ENCODE assay signal across 21 cellular contexts in the genomic region with DNA sequence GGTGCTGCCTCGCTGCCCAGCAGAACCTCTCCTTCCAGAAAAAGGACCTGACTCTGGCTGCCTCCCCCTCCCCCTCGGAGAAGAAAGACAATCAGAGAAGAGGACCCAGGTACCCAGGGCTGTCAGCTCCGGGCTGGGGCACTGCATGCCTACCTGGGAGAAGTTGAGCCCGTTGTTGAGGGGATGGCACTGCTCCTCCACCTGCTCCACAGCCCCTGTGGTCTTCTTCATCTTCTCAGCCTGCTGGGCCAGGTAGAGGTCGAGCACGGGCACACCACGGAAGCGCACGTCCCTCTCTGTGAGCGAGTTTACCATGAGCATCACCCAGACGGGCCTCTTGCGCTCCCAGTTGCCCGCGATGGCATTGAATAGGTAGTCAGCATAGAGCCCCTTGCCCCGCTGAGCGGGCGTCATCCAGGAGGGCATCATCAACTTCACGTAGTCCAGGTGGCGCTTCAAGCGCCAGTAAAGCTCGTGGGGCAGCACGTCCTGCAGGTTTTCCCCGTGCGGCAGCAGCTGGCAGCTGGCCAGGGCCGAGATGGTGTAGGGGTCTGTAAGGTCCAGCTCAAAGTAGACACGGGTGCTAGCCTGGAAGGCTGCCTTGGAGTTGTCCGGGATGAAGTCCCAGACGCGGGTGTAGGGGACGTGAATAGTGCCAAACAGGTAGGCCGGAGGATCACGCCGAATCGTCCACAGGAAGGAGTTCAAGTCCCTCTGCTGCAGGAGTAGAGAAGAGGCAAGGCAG. TPM values are rescaled to one million over a fixed set of nuclear protein-coding genes. Genes with fewer than 3 reads are reported as not detected.
A peak's percentile ranks its signal among the peaks of the same experiment; 100 is the strongest.
DNase-seq lines count a peak whose midpoint lies in the region; ATAC-seq and TF ChIP-seq lines count a peak whose summit lies in the region.
"Had no signal": no experiment of that assay in that cellular context is flagged by ENCODE, and none has a peak within 500 bp of the region (broad histone marks: within the 10 kb centered on the region; RNA-seq: fewer than 3 reads in every experiment).

No MANE protein-coding gene starts in this region.

- intact Hi-C loops in tibial artery (cut with DNase I; ENCODE audit: low total_unique reads) = loop anchor here (2.0 to 10.0 kb wide), 2 partner anchors 59 to 209 kb away; no protein-coding TSS in a partner anchor
- intact Hi-C loops in body of pancreas (cut with DNase I) = no loop called here

- H3K4me3 Mint-ChIP-seq in brain (peak overlapping the region in 3 of 5 experiments; percentile 56 to 84 (median 69)), endodermal cell (peak overlapping the region; percentile 81), neural crest cell (peak overlapping the region; percentile 69)

- H3K9me3 ChIP-seq in endodermal cell (ENCODE audit: control insufficient read depth, low read length) (no peaks in the 10 kb centered on the region), tibial artery (no peaks in the 10 kb centered on the region), body of pancreas (no peaks in the 10 kb centered on the region)
- H3K9me3 ChIP-seq: HAP-1, MG63 had no signal

- no peak for ATAC-seq in body of pancreas

- peaks cover 45% of the 10 kb centered on the region for H3K4me1 Mint-ChIP-seq in brain
- H3K4me1 Mint-ChIP-seq in endodermal cell = peaks cover 63% of the 10 kb centered on the region
- peaks cover 24% of the 10 kb centered on the region for H3K4me1 Mint-ChIP-seq in neural crest cell

- H3K27me3 Mint-ChIP-seq in brain (peaks cover 51% of the 10 kb centered on the region), endodermal cell (ENCODE audit: insufficient read depth) (peaks cover 14% of the 10 kb centered on the region), neural crest cell (ENCODE audit: low read depth) (peaks cover 89% of the 10 kb centered on the region)

- H3K27me3 ChIP-seq in endodermal cell (ENCODE audit: control insufficient read depth, insufficient read depth, low read length, poor library complexity, severe bottlenecking) = no peaks in the 10 kb centered on the region
- no peaks in the 10 kb centered on the region for H3K27me3 ChIP-seq in tibial artery
- peaks cover 0 to 13% of the 10 kb centered on the region in 2 donors for H3K27me3 ChIP-seq in body of pancreas

- no peak for TF ChIP-seq POLR2A in body of pancreas (IDR thresholded peaks at IDR 0.05)

- H3K4me1 ChIP-seq in endodermal cell (ENCODE audit: control insufficient read depth, insufficient read depth, low read length) (peaks cover 32% of the 10 kb centered on the region), tibial artery (peaks cover 0 to 70% (median 43%) of the 10 kb centered on the region in 4 donors), body of pancreas (peaks cover 48% of the 10 kb centered on the region)
- H3K4me1 ChIP-seq: HAP-1 had no signal

- 94 to 100% methylated on average over 21 to 34 of the region's 34 CpGs for WGBS in endodermal cell (ENCODE audit: insufficient coverage in 1 of 2, insufficient read length in 1 of 2), 2 experiments
- 79 to 82% methylated on average over 25 to 34 of the region's 34 CpGs for WGBS in body of pancreas, 2 donors

- DNase-seq in endodermal cell = peak; percentile 46
- DNase-seq in neural crest cell (ENCODE audit: low read depth, low spot score) = no peak
- no peak for DNase-seq in tibial artery
- no peak for DNase-seq in body of pancreas
- no peak for DNase-seq in NCI-H526 treated with DMSO at 0.1 percent for 48 hours (lab: John Stamatoyannopoulos, UW)
- no peak for DNase-seq in T1000 (lab: John Stamatoyannopoulos, UW)
- DNase-seq: ACHN; C1 segment of cervical spinal cord; CD8-positive, alpha-beta memory T cell; DMS79 treated with DMSO at 0.1 percent for 48 hours; IMR-90; Karpas-422; MG63; NCI-H1048; NCI-H1436 treated with DMSO at 0.1 percent for 48 hours; NCI-H2081 treated with DMSO at 0.1 percent for 48 hours; NCI-H774; OCI-M1; Right ventricle myocardium superior had no signal

- no peaks in the 10 kb centered on the region for H3K9me3 Mint-ChIP-seq in brain
- no peaks in the 10 kb centered on the region for H3K9me3 Mint-ChIP-seq in endodermal cell
- no peaks in the 10 kb centered on the region for H3K9me3 Mint-ChIP-seq in neural crest cell
- H3K9me3 Mint-ChIP-seq: CD8-positive, alpha-beta memory T cell had no signal

- H3K27ac Mint-ChIP-seq in brain (peak overlapping the region in 1 of 5 experiments; percentile 70), endodermal cell (no peak overlapping the region), neural crest cell (ENCODE audit: unreplicated experiment) (no peak overlapping the region)
- H3K27ac Mint-ChIP-seq: CD8-positive, alpha-beta memory T cell had no signal

- H3K27ac ChIP-seq in endodermal cell (ENCODE audit: low read depth, low read length) (no peak overlapping the region), tibial artery (peak overlapping the region; percentile 100), body of pancreas (no peak overlapping the region)

- peaks cover 59% of the 10 kb centered on the region for H3K36me3 ChIP-seq in endodermal cell (ENCODE audit: control insufficient read depth, insufficient read depth, low read length)
- peaks cover 0 to 8% (median 0%) of the 10 kb centered on the region in 3 donors for H3K36me3 ChIP-seq in tibial artery
- no peaks in the 10 kb centered on the region for H3K36me3 ChIP-seq in body of pancreas (replicated peaks in 1 of 2; ENCODE audit: insufficient read depth in 1 of 2, low read depth in 2 of 2)
- H3K36me3 ChIP-seq: HAP-1 had no signal

- H3K4me3 ChIP-seq in endodermal cell (ENCODE audit: low read length) (peak overlapping the region; percentile 97), tibial artery (peak overlapping the region; percentile 96 to 100), body of pancreas (no peak overlapping the region)
- H3K4me3 ChIP-seq: HAP-1, MG63 had no signal

- no peak for TF ChIP-seq CTCF in brain (conservative IDR thresholded peaks at IDR 0.05)
- TF ChIP-seq CTCF in endodermal cell (conservative IDR thresholded peaks at IDR 0.05) = no peak
- TF ChIP-seq CTCF in neural crest cell (conservative IDR thresholded peaks at IDR 0.05) = no peak
- TF ChIP-seq CTCF in tibial artery (IDR thresholded peaks at IDR 0.05) = no peak
- no peak for TF ChIP-seq CTCF in body of pancreas (IDR thresholded peaks at IDR 0.05)

- H3K36me3 Mint-ChIP-seq in brain = no peaks in the 10 kb centered on the region
- peaks cover 53% of the 10 kb centered on the region for H3K36me3 Mint-ChIP-seq in endodermal cell (ENCODE audit: low read depth)
- H3K36me3 Mint-ChIP-seq in neural crest cell (ENCODE audit: low read depth) = no peaks in the 10 kb centered on the region
- H3K36me3 Mint-ChIP-seq: CD8-positive, alpha-beta memory T cell had no signal

- no peak overlapping the region for H3K9ac ChIP-seq in endodermal cell (ENCODE audit: extremely low read depth, low read length, poor library complexity, severe bottlenecking)

RNA-seq across cellular contexts. Expression of gene TRABD2B, which starts 3.1 kb away (rescaled TPM):
- polyA plus RNA-seq in brain (ENCODE audit: insufficient read depth, low read depth, low replicate concordance) = 0.17 TPM
- 10 to 100 TPM; 24.4 to 28.0 TPM for total RNA-seq in endodermal cell
- 6.2 TPM for polyA plus RNA-seq in endodermal cell (2013, experiment 1 of 2)
- 6.0 TPM for polyA plus RNA-seq in endodermal cell (2013, experiment 2 of 2)
- total RNA-seq in neural crest cell = 0.41 and 0.49 TPM in 2 replicates
- 1 to 10 TPM; 2.6 to 4.3 TPM for total RNA-seq in body of pancreas
- total RNA-seq: CD8-positive, alpha-beta memory T cell; IMR-90 had no signal
- polyA plus RNA-seq: CD8-positive, alpha-beta memory T cell; IMR-90 had no signal

Comparison
In these comparisons a context has a peak if more than half of its experiments do, and no peak if none do; other contexts are left out.
1. H3K27ac ChIP-seq: peak in tibial artery (2 of 2); none in endodermal cell (single experiment) and body of pancreas (0 of 4).
2. H3K4me3 ChIP-seq: peak in endodermal cell (single experiment) and tibial artery (2 of 2); none in body of pancreas (0 of 2).
3. RNA of gene TRABD2B, which starts 3.1 kb away (total RNA-seq): 24.4 to 28.0 TPM in endodermal cell; 2.6 to 4.3 TPM in body of pancreas and 0.41 to 0.49 TPM in neural crest cell; every median in the first group is over 4 times any median in the second.
4. Peak in every context shown above with its lines, with median percentiles within 50 percentile points of each other: H3K4me3 Mint-ChIP-seq.